In the genomic region with DNA sequence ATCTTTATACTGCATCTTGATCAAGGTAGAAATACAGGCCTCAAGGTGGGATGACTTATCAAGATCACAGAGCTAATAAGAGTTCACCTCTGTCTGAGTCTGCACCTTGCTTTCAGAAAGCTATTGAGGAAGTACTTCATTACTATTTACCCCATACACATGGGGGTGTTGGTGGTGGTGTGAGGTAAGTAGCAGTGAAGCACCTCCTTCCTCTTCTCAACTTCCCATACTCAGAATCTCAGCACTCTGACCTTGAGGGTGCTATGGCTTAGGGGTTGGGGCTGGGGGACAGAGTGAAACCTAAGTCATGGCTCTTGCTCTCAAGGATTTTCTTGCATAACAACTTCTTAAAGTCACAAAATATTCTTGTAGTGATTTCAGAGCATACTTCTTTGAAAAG, we compare ENCODE assay signal across 20 cellular contexts. TPM values are rescaled to one million over a fixed set of nuclear protein-coding genes. Genes with fewer than 3 reads are reported as not detected.
DNase-seq lines count a peak whose midpoint lies in the region; ATAC-seq and TF ChIP-seq lines count a peak whose summit lies in the region.
"Had no signal": no experiment of that assay in that cellular context is flagged by ENCODE, and none has a peak within 500 bp of the region (broad histone marks: within the 10 kb centered on the region; RNA-seq: fewer than 3 reads in every experiment).

No MANE protein-coding gene starts in this region.

- in situ Hi-C loops in GM13977 (cut with MboI; ENCODE audit: low pct_unique_long_range_greater_than_20kb, low sequenced_read_pairs, unreplicated experiment) = loop anchor here (25.0 kb wide), 1 partner anchor 703 kb away; no protein-coding TSS in a partner anchor

- no peaks in the 10 kb centered on the region for H3K36me3 ChIP-seq in left lung
- H3K36me3 ChIP-seq: BLaER1, MG63 had no signal

- TF ChIP-seq CTCF in left lung (IDR thresholded peaks at IDR 0.05) (no peak), GM13977 (IDR thresholded peaks at IDR 0.05; ENCODE audit: extremely low read depth, insufficient read depth, missing control alignments) (no peak)

- H3K27ac ChIP-seq in left lung = no peak overlapping the region
- H3K27ac ChIP-seq: BLaER1 had no signal

- no peaks in the 10 kb centered on the region for H3K27me3 Mint-ChIP-seq in stimulated activated naive B cell treated with anti-CD40 and anti-IgM and Interleukin-4, amounts not matched to agents 10 μg/mL and 1 μg/mL and 100 μg/mL, for 72 hours
- H3K27me3 Mint-ChIP-seq in T-cell = no peaks in the 10 kb centered on the region
- H3K27me3 Mint-ChIP-seq: CD4-positive, alpha-beta T cell had no signal

- no peak overlapping the region for H3K4me3 ChIP-seq in left lung
- H3K4me3 ChIP-seq: BLaER1, GM23338, MG63 had no signal

- H3K4me1 Mint-ChIP-seq in stimulated activated naive B cell treated with anti-CD40 and anti-IgM and Interleukin-4, amounts not matched to agents 10 μg/mL and 1 μg/mL and 100 μg/mL, for 72 hours = peaks cover 4 to 8% of the 10 kb centered on the region in 2 donors
- no peaks in the 10 kb centered on the region for H3K4me1 Mint-ChIP-seq in T-cell

- CTCF ChIA-PET in T-cell (lab: Charles Lee) = no interaction called here

- H3K27ac Mint-ChIP-seq in stimulated activated naive B cell treated with anti-CD40 and anti-IgM and Interleukin-4, amounts not matched to agents 10 μg/mL and 1 μg/mL and 100 μg/mL, for 72 hours = peak overlapping the region; percentile 37
- H3K27ac Mint-ChIP-seq in T-cell = no peak overlapping the region
- H3K27ac Mint-ChIP-seq: CD4-positive, alpha-beta T cell; GM23338; H9 had no signal

- no peak overlapping the region for H3K4me3 Mint-ChIP-seq in stimulated activated naive B cell treated with anti-CD40 and anti-IgM and Interleukin-4, amounts not matched to agents 10 μg/mL and 1 μg/mL and 100 μg/mL, for 72 hours
- no peak overlapping the region for H3K4me3 Mint-ChIP-seq in T-cell
- H3K4me3 Mint-ChIP-seq: CD4-positive, alpha-beta T cell; GM23338; H9 had no signal

- peaks cover 0 to 5% of the 10 kb centered on the region in 2 donors for H3K36me3 Mint-ChIP-seq in stimulated activated naive B cell treated with anti-CD40 and anti-IgM and Interleukin-4, amounts not matched to agents 10 μg/mL and 1 μg/mL and 100 μg/mL, for 72 hours
- no peaks in the 10 kb centered on the region for H3K36me3 Mint-ChIP-seq in T-cell

- POLR2A ChIA-PET in T-cell (lab: Charles Lee) = no interaction called here

- DNase-seq in SKM-1 (lab: John Stamatoyannopoulos, UW; ENCODE audit: unreplicated experiment) = peak; percentile 67
- DNase-seq in left lung = no peak
- DNase-seq in stimulated activated naive B cell treated with anti-CD40 and anti-IgM and Interleukin-4, amounts not matched to agents 10 μg/mL and 1 μg/mL and 100 μg/mL, for 72 hours = no peak
- no peak for DNase-seq in T-cell
- no peak for DNase-seq in GM13977 (ENCODE audit: low spot score)
- DNase-seq: CD4-positive, alpha-beta T cell; DMS53; H9; KBM-7; MG63; NCI-H2029; NCI-H69; PC-3; Right ventricle myocardium superior; RPMI8226; SW 1271 had no signal

- peaks cover 13 to 15% of the 10 kb centered on the region in 2 donors for H3K9me3 Mint-ChIP-seq in stimulated activated naive B cell treated with anti-CD40 and anti-IgM and Interleukin-4, amounts not matched to agents 10 μg/mL and 1 μg/mL and 100 μg/mL, for 72 hours
- peaks cover 7 to 17% (median 9%) of the 10 kb centered on the region in 3 donors for H3K9me3 Mint-ChIP-seq in T-cell

- no peaks in the 10 kb centered on the region for H3K4me1 ChIP-seq in left lung
- H3K4me1 ChIP-seq: BLaER1 had no signal

- ATAC-seq in HG03175 (IDR thresholded peaks at IDR 0.05; ENCODE audit: unreplicated experiment) = peak; percentile 47
- peak; percentile 21 for ATAC-seq in left lung
- ATAC-seq in stimulated activated naive B cell treated with anti-CD40 and anti-IgM and Interleukin-4, amounts not matched to agents 10 μg/mL and 1 μg/mL and 100 μg/mL, for 72 hours (replicated peaks) = peak; percentile 67 to 87
- no peak for ATAC-seq in T-cell (replicated peaks in 1 of 4)
- ATAC-seq in GM18498 (IDR thresholded peaks at IDR 0.05; ENCODE audit: unreplicated experiment) = no peak
- ATAC-seq: GM23338, PC-3 had no signal

- peaks cover 0 to 7% of the 10 kb centered on the region in 2 donors for H3K9me3 ChIP-seq in left lung

- no peaks in the 10 kb centered on the region for H3K27me3 ChIP-seq in left lung
- H3K27me3 ChIP-seq: BLaER1, MG63 had no signal

- intact Hi-C loops in left lung (cut with DNase I) = loop anchor here in 1 of 2 donors (10.0 kb wide), 2 partner anchors 161 to 199 kb away; no protein-coding TSS in a partner anchor

RNA-seq across cellular contexts. Expression of a gene that starts 56.9 kb away (rescaled TPM):
- total RNA-seq in left lung = 10 to 100 TPM; 21.6 to 22.1 TPM
- 1 to 10 TPM; 2.2 to 5.0 (median 4.3) TPM for total RNA-seq in T-cell

Comparison
In these comparisons a context has a peak if more than half of its experiments do, and no peak if none do; other contexts are left out.
1. ATAC-seq: peak in HG03175 (single experiment), left lung (single experiment) and stimulated activated naive B cell treated with anti-CD40 and anti-IgM and Interleukin-4, amounts not matched to agents 10 μg/mL and 1 μg/mL and 100 μg/mL, for 72 hours (2 of 2); none in T-cell (0 of 4) and GM18498 (single experiment).